In genomic region chr7:585229-585711, GRCh38 we compare ENCODE assay signal across 11 cellular contexts.
DNase-seq lines count a peak whose midpoint lies in the region; ATAC-seq, FAIRE-seq and TF ChIP-seq lines count a peak whose summit lies in the region.
"Had no signal": no experiment of that assay in that cellular context is flagged by ENCODE, and none has a peak within 500 bp of the region (broad histone marks: within the 10 kb centered on the region; RNA-seq: fewer than 3 reads in every experiment).

No MANE protein-coding gene starts in this region.

- intact Hi-C loops in HepG2 (cut with micrococcal nuclease; ENCODE audit: unreplicated experiment), result no loop called here

- no peak for FAIRE-seq in HepG2 (lab: Jason Lieb, UNC)
- FAIRE-seq: pancreas had no signal

- H3K27me3 Mint-ChIP-seq in activated CD4-positive, alpha-beta T cell treated with anti-CD3 and anti-CD28 coated beads, Interleukin-2, amount 10 ng/mL, durations not matched to agents 7 days and 5 days, result no peaks in the 10 kb centered on the region
- no peaks in the 10 kb centered on the region for H3K27me3 Mint-ChIP-seq in effector memory CD8-positive, alpha-beta T cell
- H3K27me3 Mint-ChIP-seq in stimulated activated naive B cell treated with anti-CD40 and anti-IgM and Interleukin-4, amounts not matched to agents 10 μg/mL and 1 μg/mL and 100 μg/mL, for 72 hours, result no peaks in the 10 kb centered on the region
- H3K27me3 Mint-ChIP-seq in chondrocyte (ENCODE audit: low read depth), result no peaks in the 10 kb centered on the region

- H3K4me3 ChIP-seq in HepG2 (replicated peaks in 1 of 3; ENCODE audit: insufficient read depth in 1 of 3, low read depth in 2 of 3, low read length in 3 of 3), result no peak overlapping the region
- H3K4me3 ChIP-seq: pancreas had no signal

- no peak overlapping the region for H2AFZ ChIP-seq in HepG2 (ENCODE audit: low read length)

- TF ChIP-seq RAD21 in HepG2 (CRISPR knock-in tag; IDR thresholded peaks at IDR 0.05), result no peak

- H3K4me1 Mint-ChIP-seq in activated CD4-positive, alpha-beta T cell treated with anti-CD3 and anti-CD28 coated beads, Interleukin-2, amount 10 ng/mL, durations not matched to agents 7 days and 5 days, result peaks cover 34% of the 10 kb centered on the region
- peaks cover 30 to 35% of the 10 kb centered on the region in 2 donors for H3K4me1 Mint-ChIP-seq in effector memory CD8-positive, alpha-beta T cell (ENCODE audit: low read depth in 2 of 2)
- H3K4me1 Mint-ChIP-seq in stimulated activated naive B cell treated with anti-CD40 and anti-IgM and Interleukin-4, amounts not matched to agents 10 μg/mL and 1 μg/mL and 100 μg/mL, for 72 hours, result peaks cover 24% of the 10 kb centered on the region in 2 donors
- H3K4me1 Mint-ChIP-seq in chondrocyte (ENCODE audit: low read depth), result peaks cover 27% of the 10 kb centered on the region

- peak overlapping the region; percentile 96 for H3K27ac Mint-ChIP-seq in activated CD4-positive, alpha-beta T cell treated with anti-CD3 and anti-CD28 coated beads, Interleukin-2, amount 10 ng/mL, durations not matched to agents 7 days and 5 days
- H3K27ac Mint-ChIP-seq in effector memory CD8-positive, alpha-beta T cell, result peak overlapping the region; percentile 89 to 97
- peak overlapping the region; percentile 86 for H3K27ac Mint-ChIP-seq in stimulated activated naive B cell treated with anti-CD40 and anti-IgM and Interleukin-4, amounts not matched to agents 10 μg/mL and 1 μg/mL and 100 μg/mL, for 72 hours
- H3K27ac Mint-ChIP-seq in chondrocyte (ENCODE audit: unreplicated experiment), result no peak overlapping the region

- no peaks in the 10 kb centered on the region for H3K9me3 ChIP-seq in HepG2 (ENCODE audit: low read length)
- H3K9me3 ChIP-seq: pancreas had no signal

- in situ Hi-C loops in HepG2 (cut with HindIII; ENCODE audit: extremely low pct_ligation_motif_present, low pct_unique_long_range_greater_than_20kb), result no loop called here

- TF ChIP-seq CTCF in chondrocyte (IDR thresholded peaks at IDR 0.05) (no peak), HepG2 (CRISPR knock-in tag; IDR thresholded peaks at IDR 0.05) (no peak)

- POLR2A ChIA-PET in activated CD4-positive, alpha-beta T cell treated with anti-CD3 and anti-CD28 coated beads, Interleukin-2, amount 10 ng/mL, durations not matched to agents 7 days and 5 days (lab: Charles Lee), result interaction anchor here (0.6 kb wide), 1 partner anchor 514 kb away, joined by 4 read pairs; no protein-coding TSS in a partner anchor
- POLR2A ChIA-PET in HepG2 (lab: Yijun Ruan, JAX), result no interaction called here

- CTCF ChIA-PET in activated CD4-positive, alpha-beta T cell treated with anti-CD3 and anti-CD28 coated beads, Interleukin-2, amount 10 ng/mL, durations not matched to agents 7 days and 5 days (lab: Charles Lee), result interaction anchor here (0.7 to 1.5 kb wide), 4 partner anchors 10 to 321 kb away, joined by 3 read pairs; no protein-coding TSS in a partner anchor
- CTCF ChIA-PET in HepG2 (lab: Yijun Ruan, JAX; ENCODE audit: low intra/inter-chr PET ratio, low total read pairs), result no interaction called here

- H4K20me1 ChIP-seq in HepG2 (ENCODE audit: insufficient read depth, low read length), result no peaks in the 10 kb centered on the region

- no peaks in the 10 kb centered on the region for H3K79me2 ChIP-seq in HepG2 (ENCODE audit: insufficient read depth, low read length)

- H3K9me3 Mint-ChIP-seq in activated CD4-positive, alpha-beta T cell treated with anti-CD3 and anti-CD28 coated beads, Interleukin-2, amount 10 ng/mL, durations not matched to agents 7 days and 5 days, result peaks cover 18% of the 10 kb centered on the region
- peaks cover 6 to 13% of the 10 kb centered on the region in 2 donors for H3K9me3 Mint-ChIP-seq in effector memory CD8-positive, alpha-beta T cell
- peaks cover 22 to 29% of the 10 kb centered on the region in 2 donors for H3K9me3 Mint-ChIP-seq in stimulated activated naive B cell treated with anti-CD40 and anti-IgM and Interleukin-4, amounts not matched to agents 10 μg/mL and 1 μg/mL and 100 μg/mL, for 72 hours
- peaks cover 9% of the 10 kb centered on the region for H3K9me3 Mint-ChIP-seq in chondrocyte (ENCODE audit: low read depth)

- TF ChIP-seq POLR2A in HepG2 (IDR thresholded peaks at IDR 0.05; ENCODE audit: insufficient read depth in 1 of 2, low read depth in 2 of 2, low read length in 2 of 2), result no peak

- peaks cover 12 to 52% of the 10 kb centered on the region in 2 experiments; a peak in 4 of 5 replicates for H3K36me3 ChIP-seq in HepG2 (replicated peaks in 1 of 2; ENCODE audit: control insufficient read depth in 1 of 2, insufficient read depth in 2 of 2, low read length in 2 of 2)
- H3K36me3 ChIP-seq: pancreas had no signal

- peaks cover 50% of the 10 kb centered on the region for H3K36me3 Mint-ChIP-seq in activated CD4-positive, alpha-beta T cell treated with anti-CD3 and anti-CD28 coated beads, Interleukin-2, amount 10 ng/mL, durations not matched to agents 7 days and 5 days (ENCODE audit: low read depth)
- peaks cover 40% of the 10 kb centered on the region for H3K36me3 Mint-ChIP-seq in effector memory CD8-positive, alpha-beta T cell (ENCODE audit: insufficient read depth)
- peaks cover 67 to 78% of the 10 kb centered on the region in 2 donors for H3K36me3 Mint-ChIP-seq in stimulated activated naive B cell treated with anti-CD40 and anti-IgM and Interleukin-4, amounts not matched to agents 10 μg/mL and 1 μg/mL and 100 μg/mL, for 72 hours
- H3K36me3 Mint-ChIP-seq in chondrocyte (ENCODE audit: low read depth), result peaks cover 10% of the 10 kb centered on the region

- peak; percentile 77 for DNase-seq in activated naive CD4-positive, alpha-beta T cell treated with Interleukin-2 at 50 U/mL for 16 hours
- no peak for DNase-seq in activated naive CD4-positive, alpha-beta T cell (lab: John Stamatoyannopoulos, UW)
- DNase-seq in activated CD4-positive, alpha-beta T cell treated with anti-CD3 and anti-CD28 coated beads, Interleukin-2, amount 10 ng/mL, durations not matched to agents 7 days and 5 days, result peak; percentile 40
- peak in 1 of 3 experiments; percentile 21 for DNase-seq in effector memory CD8-positive, alpha-beta T cell
- DNase-seq in stimulated activated naive B cell treated with anti-CD40 and anti-IgM and Interleukin-4, amounts not matched to agents 10 μg/mL and 1 μg/mL and 100 μg/mL, for 72 hours, result no peak
- DNase-seq in kidney tubule cell (ENCODE audit: low spot score), result no peak
- DNase-seq in chondrocyte (ENCODE audit: low spot score), result no peak
- DNase-seq in HepG2 (ENCODE audit: low spot score), result no peak
- DNase-seq: NK-92 treated with Interleukin-12 subunit alpha and Interleukin-12 subunit beta, amount 100 ng/mL, for 24 hours had no signal

- no TSS peak for BruUV-seq in HepG2 (replicated peaks; lab: Mats Ljungman, UMichigan)

- no peak for TF ChIP-seq EP300 in HepG2 (IDR thresholded peaks at IDR 0.05; ENCODE audit: low read depth in 2 of 2, low read length in 2 of 2)
- no peak for TF ChIP-seq EP300 in HepG2 (CRISPR knock-in tag; IDR thresholded peaks at IDR 0.05; ENCODE audit: borderline replicate concordance)

- no peak overlapping the region for H3K27ac ChIP-seq in HepG2 (ENCODE audit: extremely low read length, insufficient read depth, low read length)
- H3K27ac ChIP-seq: KMS-11, pancreas had no signal

- no peak overlapping the region for H3K4me3 Mint-ChIP-seq in activated CD4-positive, alpha-beta T cell treated with anti-CD3 and anti-CD28 coated beads, Interleukin-2, amount 10 ng/mL, durations not matched to agents 7 days and 5 days
- peak overlapping the region; percentile 13 to 31 for H3K4me3 Mint-ChIP-seq in effector memory CD8-positive, alpha-beta T cell
- no peak overlapping the region for H3K4me3 Mint-ChIP-seq in stimulated activated naive B cell treated with anti-CD40 and anti-IgM and Interleukin-4, amounts not matched to agents 10 μg/mL and 1 μg/mL and 100 μg/mL, for 72 hours
- no peak overlapping the region for H3K4me3 Mint-ChIP-seq in chondrocyte (ENCODE audit: unreplicated experiment)

- H3K4me1 ChIP-seq in HepG2 (ENCODE audit: insufficient read depth, low read length), result no peaks in the 10 kb centered on the region
- H3K4me1 ChIP-seq: pancreas had no signal

- no peak overlapping the region for H3K9ac ChIP-seq in HepG2 (ENCODE audit: insufficient read depth, low read depth, low read length)
- H3K9ac ChIP-seq: KMS-11 had no signal

- H3K4me2 ChIP-seq in HepG2 (ENCODE audit: low read depth, low read length), result no peak overlapping the region
- H3K4me2 ChIP-seq: KMS-11 had no signal

- no peaks in the 10 kb centered on the region for H3K27me3 ChIP-seq in HepG2 (ENCODE audit: control insufficient read depth in 1 of 2, insufficient read depth in 2 of 2, low read length in 2 of 2)
- H3K27me3 ChIP-seq: pancreas had no signal

- ATAC-seq in effector memory CD8-positive, alpha-beta T cell (replicated peaks), result no peak
- ATAC-seq in stimulated activated naive B cell treated with anti-CD40 and anti-IgM and Interleukin-4, amounts not matched to agents 10 μg/mL and 1 μg/mL and 100 μg/mL, for 72 hours (replicated peaks), result peak; percentile 68 to 85
- ATAC-seq in HepG2, result no peak
- ATAC-seq: pancreas had no signal

- WGBS in HepG2 (ENCODE audit: low lambda C conversion rate), result 94% methylated on average over 13 of the region's 18 CpGs

TF ChIP-seq in HepG2, 621 proteins besides CTCF, POLR2A, EP300 and RAD21 (continues in another document):
- TF ChIP-seq YY1 (IDR thresholded peaks at IDR 0.05; ENCODE audit: insufficient read depth, insufficient replicate concordance, low read depth, low read length) (no peak), ZC3H4 (CRISPR knock-in tag; IDR thresholded peaks at IDR 0.05; ENCODE audit: borderline replicate concordance) (no peak), TAF15 (IDR thresholded peaks at IDR 0.05; ENCODE audit: low read depth, low read length, poor library complexity, severe bottlenecking) (no peak), ZMYM4 (CRISPR knock-in tag; IDR thresholded peaks at IDR 0.05) (no peak), ZNF709 (CRISPR knock-in tag; IDR thresholded peaks at IDR 0.05) (no peak), KLF11 (CRISPR knock-in tag; IDR thresholded peaks at IDR 0.05) (no peak), MAFF (IDR thresholded peaks at IDR 0.05; ENCODE audit: low read depth, low read length) (no peak), ZSCAN31 (CRISPR knock-in tag; IDR thresholded peaks at IDR 0.05; ENCODE audit: low read depth) (no peak)

Comparison
In these comparisons a context has a peak if more than half of its experiments do, and no peak if none do; other contexts are left out.
1. DNase-seq: peak in activated naive CD4-positive, alpha-beta T cell treated with Interleukin-2 at 50 U/mL for 16 hours (single experiment) and activated CD4-positive, alpha-beta T cell treated with anti-CD3 and anti-CD28 coated beads, Interleukin-2, amount 10 ng/mL, durations not matched to agents 7 days and 5 days (single experiment); none in activated naive CD4-positive, alpha-beta T cell (0 of 4), stimulated activated naive B cell treated with anti-CD40 and anti-IgM and Interleukin-4, amounts not matched to agents 10 μg/mL and 1 μg/mL and 100 μg/mL, for 72 hours (single experiment), kidney tubule cell (single experiment), chondrocyte (single experiment) and HepG2 (single experiment).
2. H3K4me3 Mint-ChIP-seq: peak in effector memory CD8-positive, alpha-beta T cell (2 of 2); none in activated CD4-positive, alpha-beta T cell treated with anti-CD3 and anti-CD28 coated beads, Interleukin-2, amount 10 ng/mL, durations not matched to agents 7 days and 5 days (single experiment), stimulated activated naive B cell treated with anti-CD40 and anti-IgM and Interleukin-4, amounts not matched to agents 10 μg/mL and 1 μg/mL and 100 μg/mL, for 72 hours (0 of 2) and chondrocyte (single experiment).
3. ATAC-seq: peak in stimulated activated naive B cell treated with anti-CD40 and anti-IgM and Interleukin-4, amounts not matched to agents 10 μg/mL and 1 μg/mL and 100 μg/mL, for 72 hours (2 of 2); none in effector memory CD8-positive, alpha-beta T cell (single experiment) and HepG2 (single experiment).